Comparison of ENCODE assay signal across 1 cellular context in genomic region chr16:56617212-56618085, GRCh38.
TF ChIP-seq lines count a peak whose summit lies in the region.

No MANE protein-coding gene starts in this region.

TF ChIP-seq in neural cell, 6 proteins besides CTCF, POLR2A, EP300 and RAD21 (continued from another document):
- TF ChIP-seq EZH2 (IDR thresholded peaks at IDR 0.05; ENCODE audit: borderline replicate concordance, insufficient read depth, low read length, poor library complexity, severe bottlenecking), result no peak
- TF ChIP-seq POLR2AphosphoS5 (IDR thresholded peaks at IDR 0.05), result no peak
- no peak for TF ChIP-seq TAF1 (IDR thresholded peaks at IDR 0.05; ENCODE audit: low read depth)
